In the genomic region with DNA sequence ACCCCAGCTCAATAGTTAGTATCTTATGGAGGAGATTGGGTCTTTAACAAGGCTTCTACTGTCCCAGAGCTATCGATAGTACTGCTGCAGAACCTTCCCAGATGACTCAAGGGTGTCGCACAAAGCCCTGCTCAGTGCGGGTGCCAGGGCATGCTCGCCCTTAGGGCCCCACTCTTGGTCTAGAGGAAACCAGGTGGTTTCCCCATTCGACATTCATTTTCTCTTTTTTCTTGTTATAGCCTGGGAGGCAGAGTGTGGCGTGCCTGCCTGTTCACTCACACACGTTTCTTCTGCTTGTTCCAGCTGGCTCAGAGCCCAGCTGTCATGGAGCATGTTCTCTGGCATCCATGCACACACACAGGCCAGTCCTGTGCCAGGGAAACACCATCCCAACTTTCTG, we compare ENCODE assay signal across 10 cellular contexts.
DNase-seq lines count a peak whose midpoint lies in the region; ATAC-seq and TF ChIP-seq lines count a peak whose summit lies in the region.
"Had no signal": no experiment of that assay in that cellular context is flagged by ENCODE, and none has a peak within 500 bp of the region (broad histone marks: within the 10 kb centered on the region; RNA-seq: fewer than 3 reads in every experiment).

No MANE protein-coding gene starts in this region.

- no peak overlapping the region for H2BK120ac ChIP-seq in IMR-90 (ENCODE audit: low read depth, low read length)

- no peak overlapping the region for H3K14ac ChIP-seq in IMR-90 (replicated peaks; ENCODE audit: low read depth, low read length)

- no peaks in the 10 kb centered on the region for H3K9me2 ChIP-seq in Karpas-422 (replicated peaks; ENCODE audit: insufficient read depth, low read length)

- H4K5ac ChIP-seq in IMR-90 (ENCODE audit: low read depth, low read length), result no peak overlapping the region

- H3K27ac ChIP-seq in IMR-90 (ENCODE audit: insufficient read depth, low read length), result no peak overlapping the region
- H3K27ac ChIP-seq in Karpas-422 (ENCODE audit: low read length), result no peak overlapping the region
- no peak overlapping the region for H3K27ac ChIP-seq in brain microvascular endothelial cell
- no peak overlapping the region for H3K27ac ChIP-seq in A673 (ENCODE audit: low read depth, low read length, poor library complexity, severe bottlenecking)
- H3K27ac ChIP-seq: neural progenitor cell had no signal

- dilution Hi-C loops in IMR-90 (cut with HindIII; ENCODE audit: low sequenced_read_pairs, unreplicated experiment), result no loop called here

- TF ChIP-seq POLR2A in IMR-90 (IDR thresholded peaks at IDR 0.05; ENCODE audit: low read depth, low read length), result no peak

- no peak overlapping the region for H3K9ac ChIP-seq in IMR-90 (ENCODE audit: low read depth, low read length)
- no peak overlapping the region for H3K9ac ChIP-seq in Karpas-422 (ENCODE audit: low read length)
- H3K9ac ChIP-seq: neural progenitor cell had no signal

- H2AFZ ChIP-seq in IMR-90 (replicated peaks; ENCODE audit: low read length, poor library complexity) (peak overlapping the region; percentile 9), Karpas-422 (ENCODE audit: low read length) (no peak overlapping the region)
- H2AFZ ChIP-seq: neural progenitor cell had no signal

- no peak overlapping the region for H2BK5ac ChIP-seq in IMR-90 (ENCODE audit: low read depth, low read length, poor library complexity, severe bottlenecking)

- H3K4me1 ChIP-seq in IMR-90 (ENCODE audit: control insufficient read depth, insufficient read depth, low read length) (peaks cover 9% of the 10 kb centered on the region), Karpas-422 (ENCODE audit: low read length) (no peaks in the 10 kb centered on the region), A673 (ENCODE audit: insufficient read depth, low read length, poor library complexity, severe bottlenecking) (no peaks in the 10 kb centered on the region)
- H3K4me1 ChIP-seq: neural progenitor cell had no signal

- H3K4me3 ChIP-seq in IMR-90 (ENCODE audit: insufficient read depth, low read depth, low read length) (no peak overlapping the region), Karpas-422 (ENCODE audit: low read length) (no peak overlapping the region), brain microvascular endothelial cell (ENCODE audit: low read depth, low read length) (no peak overlapping the region), A673 (ENCODE audit: low read depth, low read length, poor library complexity, severe bottlenecking) (no peak overlapping the region)
- H3K4me3 ChIP-seq: neural progenitor cell had no signal

- CTCF ChIA-PET in IMR-90 (lab: Yijun Ruan, JAX), result no interaction called here
- CTCF ChIA-PET in A673 (lab: Charles Lee), result interaction anchor here (0.6 kb wide), 1 partner anchor 205 kb away, joined by 3 read pairs; no protein-coding TSS in a partner anchor

- POLR2A ChIA-PET in IMR-90 (lab: Charles Lee; ENCODE audit: unreplicated experiment) (no interaction called here), A673 (lab: Charles Lee; ENCODE audit: low non-redundant PET) (no interaction called here)

- intact Hi-C loops in IMR-90 (cut with micrococcal nuclease) (no loop called here), A673 (cut with micrococcal nuclease; ENCODE audit: unreplicated experiment) (no loop called here)
- intact Hi-C loops in dendritic cell treated with granulocyte-macrophage colony-stimulating factor and Interleukin-4, amounts not matched to agents 40 ng/mL and 50 ng/mL, for 4 days (cut with micrococcal nuclease), result no loop called here

- no peak overlapping the region for H3K4ac ChIP-seq in IMR-90 (ENCODE audit: low read depth, low read length)

- DNase-seq in DMS79 (lab: John Stamatoyannopoulos, UW), result peak; percentile 42
- no peak for DNase-seq in IMR-90
- DNase-seq in Karpas-422, result no peak
- DNase-seq in brain microvascular endothelial cell, result no peak
- no peak for DNase-seq in A673 (ENCODE audit: low spot score)

- no peaks in the 10 kb centered on the region for H3K9me3 Mint-ChIP-seq in dendritic cell treated with granulocyte-macrophage colony-stimulating factor and Interleukin-4, amounts not matched to agents 40 ng/mL and 50 ng/mL, for 4 days
- H3K9me3 Mint-ChIP-seq: IgD-negative memory B cell, neural progenitor cell had no signal

- H3K18ac ChIP-seq in IMR-90 (ENCODE audit: low read depth, low read length), result no peak overlapping the region

- H3K23ac ChIP-seq in IMR-90 (ENCODE audit: low read depth, low read length), result no peak overlapping the region

- H4K91ac ChIP-seq in IMR-90 (ENCODE audit: insufficient read depth, low read depth, low read length), result no peak overlapping the region

- H3K36me3 ChIP-seq in IMR-90 (ENCODE audit: control insufficient read depth, insufficient read depth, low read length), result no peaks in the 10 kb centered on the region
- H3K36me3 ChIP-seq in Karpas-422 (ENCODE audit: insufficient read depth, low read length), result no peaks in the 10 kb centered on the region
- H3K36me3 ChIP-seq in brain microvascular endothelial cell (replicated peaks), result no peaks in the 10 kb centered on the region
- H3K36me3 ChIP-seq in A673 (ENCODE audit: insufficient read depth, low read length, poor library complexity, severe bottlenecking), result no peaks in the 10 kb centered on the region
- H3K36me3 ChIP-seq: neural progenitor cell had no signal

- H3K4me1 Mint-ChIP-seq in dendritic cell treated with granulocyte-macrophage colony-stimulating factor and Interleukin-4, amounts not matched to agents 40 ng/mL and 50 ng/mL, for 4 days (ENCODE audit: low read depth), result peaks cover 65% of the 10 kb centered on the region
- H3K4me1 Mint-ChIP-seq: neural progenitor cell had no signal

- H3K27me3 ChIP-seq in IMR-90 (ENCODE audit: control insufficient read depth, insufficient read depth, low read length) (no peaks in the 10 kb centered on the region), Karpas-422 (ENCODE audit: low read length) (no peaks in the 10 kb centered on the region), brain microvascular endothelial cell (replicated peaks) (no peaks in the 10 kb centered on the region), A673 (replicated peaks; ENCODE audit: insufficient read depth, low read depth, low read length, poor library complexity) (no peaks in the 10 kb centered on the region)
- H3K27me3 ChIP-seq: neural progenitor cell had no signal

- 0 out of 2 replicates have a peak overlapping the region, but pooled peaks have one; percentile 8 for H2AK5ac ChIP-seq in IMR-90 (ENCODE audit: low read depth, low read length)

- H2BK15ac ChIP-seq in IMR-90 (ENCODE audit: low read depth, low read length), result no peak overlapping the region; the same call in 2 of the 3 replicates

- no peak overlapping the region for H2AK9ac ChIP-seq in IMR-90 (replicated peaks; ENCODE audit: low read depth, low read length, poor library complexity)

- no TSS peak for BruUV-seq in IMR-90 (replicated peaks; lab: Mats Ljungman, UMichigan)
- no TSS peak for BruUV-seq in A673 (replicated peaks; lab: Mats Ljungman, UMichigan)

- H2BK20ac ChIP-seq in IMR-90 (ENCODE audit: low read depth, low read length), result no peak overlapping the region

- H3K79me2 ChIP-seq in Karpas-422 (ENCODE audit: low read length), result no peaks in the 10 kb centered on the region

- peak; percentile 58 for ATAC-seq in GM19467 (IDR thresholded peaks at IDR 0.05; ENCODE audit: unreplicated experiment)
- ATAC-seq in IMR-90 (ENCODE audit: low read depth), result no peak
- ATAC-seq in GM21515 (IDR thresholded peaks at IDR 0.05; ENCODE audit: unreplicated experiment), result no peak

- H3K4me3 Mint-ChIP-seq in dendritic cell treated with granulocyte-macrophage colony-stimulating factor and Interleukin-4, amounts not matched to agents 40 ng/mL and 50 ng/mL, for 4 days, result no peak overlapping the region
- H3K4me3 Mint-ChIP-seq: neural progenitor cell had no signal

- no peak for TF ChIP-seq RAD21 in IMR-90 (IDR thresholded peaks at IDR 0.05; ENCODE audit: low read length)

- no peak overlapping the region for H3K56ac ChIP-seq in IMR-90 (ENCODE audit: extremely low read depth, insufficient read depth, low read length)

- TF ChIP-seq CTCF in IMR-90 (conservative IDR thresholded peaks at IDR 0.05; ENCODE audit: low read depth, low read length) (no peak), brain microvascular endothelial cell (IDR thresholded peaks at IDR 0.05; ENCODE audit: low read depth, low read length, missing control alignments) (no peak), A673 (conservative IDR thresholded peaks at IDR 0.05; ENCODE audit: low read depth, low read length) (no peak)

- H3K9me1 ChIP-seq in IMR-90 (ENCODE audit: insufficient read depth, low read length), result no peaks in the 10 kb centered on the region

- peak overlapping the region; percentile 71 for H3K27ac Mint-ChIP-seq in dendritic cell treated with granulocyte-macrophage colony-stimulating factor and Interleukin-4, amounts not matched to agents 40 ng/mL and 50 ng/mL, for 4 days
- H3K27ac Mint-ChIP-seq: IgD-negative memory B cell, neural progenitor cell had no signal

- H3K4me2 ChIP-seq in IMR-90 (ENCODE audit: low read depth, low read length), result no peak overlapping the region
- no peak overlapping the region for H3K4me2 ChIP-seq in Karpas-422 (ENCODE audit: low read depth, low read length, poor library complexity, severe bottlenecking)
- H3K4me2 ChIP-seq: neural progenitor cell had no signal

- peaks cover 3% of the 10 kb centered on the region for H3K27me3 Mint-ChIP-seq in dendritic cell treated with granulocyte-macrophage colony-stimulating factor and Interleukin-4, amounts not matched to agents 40 ng/mL and 50 ng/mL, for 4 days

- no peak overlapping the region for H4K8ac ChIP-seq in IMR-90 (ENCODE audit: low read depth in 2 of 2, low read length in 2 of 2)

- 53% methylated on average over 6 of the region's 7 CpGs; no CpG with 5 or more reads in 1 of the 2 experiments for WGBS in IMR-90 (ENCODE audit: extremely low coverage in 2 of 2, insufficient read length in 1 of 2), 2 experiments

- 0 out of 2 replicates have a peak, but pooled peaks cover 2% of the 10 kb centered on the region for H3K9me3 ChIP-seq in IMR-90 (ENCODE audit: control insufficient read depth, insufficient read depth, low read length)
- no peaks in the 10 kb centered on the region for H3K9me3 ChIP-seq in Karpas-422 (ENCODE audit: low read length)
- no peaks in the 10 kb centered on the region for H3K9me3 ChIP-seq in A673 (ENCODE audit: low read depth, low read length, poor library complexity, severe bottlenecking)

- H3K79me1 ChIP-seq in IMR-90 (ENCODE audit: low read depth in 1 of 2, low read length in 2 of 2), result no peaks in the 10 kb centered on the region

- in situ Hi-C loops in IMR-90 (cut with MboI; ENCODE audit: low sequenced_read_pairs), result no loop called here
- in situ Hi-C loops in brain microvascular endothelial cell (cut with HindIII; ENCODE audit: low pct_ligation_motif_present, low sequenced_read_pairs), result no loop called here

- H4K20me1 ChIP-seq in IMR-90 (ENCODE audit: insufficient read depth, low read length) (no peaks in the 10 kb centered on the region), Karpas-422 (ENCODE audit: insufficient read depth, low read depth, low read length) (no peaks in the 10 kb centered on the region)

- no peaks in the 10 kb centered on the region for H3K36me3 Mint-ChIP-seq in dendritic cell treated with granulocyte-macrophage colony-stimulating factor and Interleukin-4, amounts not matched to agents 40 ng/mL and 50 ng/mL, for 4 days (ENCODE audit: low read depth)
- H3K36me3 Mint-ChIP-seq: neural progenitor cell had no signal
